Comparison of ENCODE assay signal across 22 cellular contexts in genomic region chr6:108996208-108996607, GRCh38.
"Had no signal": no experiment of that assay in that cellular context is flagged by ENCODE, and none has a peak within 500 bp of the region (broad histone marks: within the 10 kb centered on the region; RNA-seq: fewer than 3 reads in every experiment).

No MANE protein-coding gene starts in this region.

- H3K9me3 ChIP-seq: esophagus squamous epithelium, mucosa of descending colon, right atrium auricular region, sigmoid colon, suprapubic skin, transverse colon, vagina had no signal

- H3K27ac ChIP-seq: esophagus squamous epithelium, neural progenitor cell, parathyroid adenoma, sigmoid colon, suprapubic skin, transverse colon, vagina had no signal

- H3K27me3 ChIP-seq: esophagus squamous epithelium, neural progenitor cell, right atrium auricular region, sigmoid colon, suprapubic skin, transverse colon, vagina had no signal

- H3K4me2 ChIP-seq: neural progenitor cell had no signal

- H3K4me1 ChIP-seq: neural progenitor cell had no signal

- DNase-seq: cortex of kidney; effector memory CD8-positive, alpha-beta T cell; erythroblast; esophagus squamous epithelium; head of caudate nucleus; mesenchymal stem cell; mucosa of descending colon; naive thymus-derived CD4-positive, alpha-beta T cell; sigmoid colon; small intestine; stimulated activated CD4-positive, alpha-beta T cell treated with anti-CD3 and anti-CD28 coated beads, Interleukin-15, amount 100 ng/mL, for 24 hours; stimulated activated CD4-positive, alpha-beta T cell treated with anti-CD3 and anti-CD28 coated beads, Interleukin-2, amount 100 ng/mL, for 48 hours; stimulated activated CD8-positive, alpha-beta memory T cell treated with anti-CD3 and anti-CD28 coated beads, Interleukin-4, amount 100 ng/mL, for 48 hours; stimulated activated naive CD4-positive, alpha-beta T cell; stimulated activated naive CD8-positive, alpha-beta T cell treated with anti-CD3 and anti-CD28 coated beads, Interleukin-15, amount 100 ng/mL, for 72 hours; transverse colon had no signal

- H3K4me3 ChIP-seq: esophagus squamous epithelium, lung, mucosa of descending colon, neural progenitor cell, right atrium auricular region, sigmoid colon, suprapubic skin, transverse colon, vagina had no signal

- H3K9ac ChIP-seq: neural progenitor cell, parathyroid adenoma had no signal

- H2AFZ ChIP-seq: neural progenitor cell, parathyroid adenoma had no signal

- ATAC-seq: effector memory CD8-positive, alpha-beta T cell; mucosa of descending colon; naive thymus-derived CD4-positive, alpha-beta T cell; stimulated activated naive CD8-positive, alpha-beta T cell treated with anti-CD3 and anti-CD28 coated beads, Interleukin-15, amount 100 ng/mL, for 72 hours had no signal

- H3K79me2 ChIP-seq: parathyroid adenoma had no signal
